In genomic region chr19:31499281-31499680, GRCh38 we compare ENCODE assay signal across 21 cellular contexts.
"Had no signal": no experiment of that assay in that cellular context is flagged by ENCODE, and none has a peak within 500 bp of the region (broad histone marks: within the 10 kb centered on the region; RNA-seq: fewer than 3 reads in every experiment).

No MANE protein-coding gene starts in this region.

- H3K4me3 Mint-ChIP-seq: IgD-negative memory B cell had no signal

- DNase-seq: NCI-H1092, NCI-H1105 treated with DMSO at 0.1 percent for 48 hours, NCI-H1417 treated with DMSO at 0.1 percent for 48 hours, NCI-H146, NCI-H1694 treated with DMSO at 0.1 percent for 48 hours, NCI-H1930, NCI-H2081, NCI-H2107, NCI-H2227 treated with DMSO at 0.1 percent for 48 hours, NCI-H510A, NCI-H524 treated with DMSO at 0.1 percent for 48 hours, NCI-H69, NCI-H774, RPMI8226, SHP77, SK-N-SH, SW 1271 had no signal

- H3K9me3 ChIP-seq: SK-N-SH had no signal

- H3K4me1 Mint-ChIP-seq: IgD-negative memory B cell had no signal

- H3K27ac Mint-ChIP-seq: IgD-negative memory B cell had no signal

- FAIRE-seq: K562, RCC 7860 had no signal

- H3K9ac ChIP-seq: KMS-11, SK-N-SH had no signal

- H3K27ac ChIP-seq: KMS-11 had no signal

- ATAC-seq: K562 had no signal

- H3K4me3 ChIP-seq: K562 had no signal

- H3K27me3 Mint-ChIP-seq: IgD-negative memory B cell had no signal

- H3K4me2 ChIP-seq: KMS-11, SK-N-SH had no signal
